In the genomic region with DNA sequence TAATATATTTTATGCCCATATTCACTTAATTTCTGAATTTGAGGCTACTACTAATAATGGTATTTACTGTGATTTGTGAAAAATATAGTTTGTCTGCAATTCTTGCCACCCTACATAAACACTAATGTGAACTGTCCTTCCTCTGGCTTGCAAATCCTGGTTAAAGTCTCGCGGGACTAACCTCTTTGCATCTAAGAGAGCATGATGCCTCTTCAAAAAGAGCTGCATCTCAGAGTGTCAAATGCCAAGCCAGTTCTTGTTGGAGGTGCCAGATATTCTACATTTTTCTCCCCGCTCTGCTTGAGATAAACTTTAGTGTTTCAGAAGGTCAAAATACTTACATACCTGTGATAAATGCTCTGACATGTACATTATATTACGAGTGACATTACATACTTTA, we compare ENCODE assay signal across 1 cellular context.
TF ChIP-seq lines count a peak whose summit lies in the region.

No MANE protein-coding gene starts in this region.

TF ChIP-seq in A549, 52 proteins besides CTCF, POLR2A, EP300 and RAD21 (continued from another document):
- TF ChIP-seq, protein P1, sequence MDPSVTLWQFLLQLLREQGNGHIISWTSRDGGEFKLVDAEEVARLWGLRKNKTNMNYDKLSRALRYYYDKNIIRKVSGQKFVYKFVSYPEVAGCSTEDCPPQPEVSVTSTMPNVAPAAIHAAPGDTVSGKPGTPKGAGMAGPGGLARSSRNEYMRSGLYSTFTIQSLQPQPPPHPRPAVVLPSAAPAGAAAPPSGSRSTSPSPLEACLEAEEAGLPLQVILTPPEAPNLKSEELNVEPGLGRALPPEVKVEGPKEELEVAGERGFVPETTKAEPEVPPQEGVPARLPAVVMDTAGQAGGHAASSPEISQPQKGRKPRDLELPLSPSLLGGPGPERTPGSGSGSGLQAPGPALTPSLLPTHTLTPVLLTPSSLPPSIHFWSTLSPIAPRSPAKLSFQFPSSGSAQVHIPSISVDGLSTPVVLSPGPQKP (IDR thresholded peaks at IDR 0.05; ENCODE audit: low read depth, low read length), result no peak
- TF ChIP-seq, protein P2, sequence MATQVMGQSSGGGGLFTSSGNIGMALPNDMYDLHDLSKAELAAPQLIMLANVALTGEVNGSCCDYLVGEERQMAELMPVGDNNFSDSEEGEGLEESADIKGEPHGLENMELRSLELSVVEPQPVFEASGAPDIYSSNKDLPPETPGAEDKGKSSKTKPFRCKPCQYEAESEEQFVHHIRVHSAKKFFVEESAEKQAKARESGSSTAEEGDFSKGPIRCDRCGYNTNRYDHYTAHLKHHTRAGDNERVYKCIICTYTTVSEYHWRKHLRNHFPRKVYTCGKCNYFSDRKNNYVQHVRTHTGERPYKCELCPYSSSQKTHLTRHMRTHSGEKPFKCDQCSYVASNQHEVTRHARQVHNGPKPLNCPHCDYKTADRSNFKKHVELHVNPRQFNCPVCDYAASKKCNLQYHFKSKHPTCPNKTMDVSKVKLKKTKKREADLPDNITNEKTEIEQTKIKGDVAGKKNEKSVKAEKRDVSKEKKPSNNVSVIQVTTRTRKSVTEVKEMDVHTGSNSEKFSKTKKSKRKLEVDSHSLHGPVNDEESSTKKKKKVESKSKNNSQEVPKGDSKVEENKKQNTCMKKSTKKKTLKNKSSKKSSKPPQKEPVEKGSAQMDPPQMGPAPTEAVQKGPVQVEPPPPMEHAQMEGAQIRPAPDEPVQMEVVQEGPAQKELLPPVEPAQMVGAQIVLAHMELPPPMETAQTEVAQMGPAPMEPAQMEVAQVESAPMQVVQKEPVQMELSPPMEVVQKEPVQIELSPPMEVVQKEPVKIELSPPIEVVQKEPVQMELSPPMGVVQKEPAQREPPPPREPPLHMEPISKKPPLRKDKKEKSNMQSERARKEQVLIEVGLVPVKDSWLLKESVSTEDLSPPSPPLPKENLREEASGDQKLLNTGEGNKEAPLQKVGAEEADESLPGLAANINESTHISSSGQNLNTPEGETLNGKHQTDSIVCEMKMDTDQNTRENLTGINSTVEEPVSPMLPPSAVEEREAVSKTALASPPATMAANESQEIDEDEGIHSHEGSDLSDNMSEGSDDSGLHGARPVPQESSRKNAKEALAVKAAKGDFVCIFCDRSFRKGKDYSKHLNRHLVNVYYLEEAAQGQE (IDR thresholded peaks at IDR 0.05), result no peak
- TF ChIP-seq, protein P3, sequence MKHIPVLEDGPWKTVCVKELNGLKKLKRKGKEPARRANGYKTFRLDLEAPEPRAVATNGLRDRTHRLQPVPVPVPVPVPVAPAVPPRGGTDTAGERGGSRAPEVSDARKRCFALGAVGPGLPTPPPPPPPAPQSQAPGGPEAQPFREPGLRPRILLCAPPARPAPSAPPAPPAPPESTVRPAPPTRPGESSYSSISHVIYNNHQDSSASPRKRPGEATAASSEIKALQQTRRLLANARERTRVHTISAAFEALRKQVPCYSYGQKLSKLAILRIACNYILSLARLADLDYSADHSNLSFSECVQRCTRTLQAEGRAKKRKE (CRISPR knock-in tag; IDR thresholded peaks at IDR 0.05; ENCODE audit: low read depth), result no peak
- TF ChIP-seq EHMT2 (IDR thresholded peaks at IDR 0.05; ENCODE audit: low read depth) (no peak), NPAS2 (CRISPR knock-in tag; IDR thresholded peaks at IDR 0.05; ENCODE audit: borderline replicate concordance) (no peak), CHD2 (IDR thresholded peaks at IDR 0.05; ENCODE audit: low read length, partially characterized antibody) (no peak), CHD4 (IDR thresholded peaks at IDR 0.05; ENCODE audit: borderline replicate concordance) (no peak), RFX5 (IDR thresholded peaks at IDR 0.05) (no peak), ESRRA (IDR thresholded peaks at IDR 0.05; ENCODE audit: borderline replicate concordance, low read length) (no peak), EHF (CRISPR knock-in tag; IDR thresholded peaks at IDR 0.05) (no peak), BHLHE40 (IDR thresholded peaks at IDR 0.05; ENCODE audit: low read depth, low read length) (no peak), HEYL (CRISPR knock-in tag; IDR thresholded peaks at IDR 0.05) (no peak), MAFK (IDR thresholded peaks at IDR 0.05; ENCODE audit: partially characterized antibody) (no peak), CBX2 (IDR thresholded peaks at IDR 0.05; ENCODE audit: borderline replicate concordance, low read depth) (no peak)
- TF ChIP-seq, protein P4, sequence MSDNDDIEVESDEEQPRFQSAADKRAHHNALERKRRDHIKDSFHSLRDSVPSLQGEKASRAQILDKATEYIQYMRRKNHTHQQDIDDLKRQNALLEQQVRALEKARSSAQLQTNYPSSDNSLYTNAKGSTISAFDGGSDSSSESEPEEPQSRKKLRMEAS (IDR thresholded peaks at IDR 0.05), result no peak
- TF ChIP-seq, protein P5, sequence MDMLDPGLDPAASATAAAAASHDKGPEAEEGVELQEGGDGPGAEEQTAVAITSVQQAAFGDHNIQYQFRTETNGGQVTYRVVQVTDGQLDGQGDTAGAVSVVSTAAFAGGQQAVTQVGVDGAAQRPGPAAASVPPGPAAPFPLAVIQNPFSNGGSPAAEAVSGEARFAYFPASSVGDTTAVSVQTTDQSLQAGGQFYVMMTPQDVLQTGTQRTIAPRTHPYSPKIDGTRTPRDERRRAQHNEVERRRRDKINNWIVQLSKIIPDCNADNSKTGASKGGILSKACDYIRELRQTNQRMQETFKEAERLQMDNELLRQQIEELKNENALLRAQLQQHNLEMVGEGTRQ (IDR thresholded peaks at IDR 0.05), result no peak
- TF ChIP-seq, protein P6, sequence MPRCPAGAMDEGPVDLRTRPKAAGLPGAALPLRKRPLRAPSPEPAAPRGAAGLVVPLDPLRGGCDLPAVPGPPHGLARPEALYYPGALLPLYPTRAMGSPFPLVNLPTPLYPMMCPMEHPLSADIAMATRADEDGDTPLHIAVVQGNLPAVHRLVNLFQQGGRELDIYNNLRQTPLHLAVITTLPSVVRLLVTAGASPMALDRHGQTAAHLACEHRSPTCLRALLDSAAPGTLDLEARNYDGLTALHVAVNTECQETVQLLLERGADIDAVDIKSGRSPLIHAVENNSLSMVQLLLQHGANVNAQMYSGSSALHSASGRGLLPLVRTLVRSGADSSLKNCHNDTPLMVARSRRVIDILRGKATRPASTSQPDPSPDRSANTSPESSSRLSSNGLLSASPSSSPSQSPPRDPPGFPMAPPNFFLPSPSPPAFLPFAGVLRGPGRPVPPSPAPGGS (IDR thresholded peaks at IDR 0.05), result no peak
